Comparison of ENCODE assay signal across 18 cellular contexts in genomic region chr5:181158869-181159268, GRCh38. TPM values are rescaled to one million over a fixed set of nuclear protein-coding genes. Genes with fewer than 3 reads are reported as not detected.
"Had no signal": no experiment of that assay in that cellular context is flagged by ENCODE, and none has a peak within 500 bp of the region (broad histone marks: within the 10 kb centered on the region; RNA-seq: fewer than 3 reads in every experiment).

No MANE protein-coding gene starts in this region.

- H3K27me3 ChIP-seq: cardiac muscle cell, vagina had no signal

- H3K27ac ChIP-seq: cardiac muscle cell, psoas muscle, suprapubic skin, transverse colon, vagina had no signal

- H3K9me3 ChIP-seq: psoas muscle, suprapubic skin, transverse colon, vagina had no signal

- H3K27me3 Mint-ChIP-seq: activated naive CD8-positive, alpha-beta T cell treated with anti-CD3 and anti-CD28 coated beads, Interleukin-2, amount 10 ng/mL, durations not matched to agents 7 days and 5 days; stimulated activated naive CD8-positive, alpha-beta T cell treated with anti-CD3 and anti-CD28 coated beads, Interleukin-15, amount 100 ng/mL, for 72 hours had no signal

- H3K36me3 ChIP-seq: cardiac muscle cell, suprapubic skin, transverse colon, vagina had no signal

- H3K36me3 Mint-ChIP-seq: activated naive CD8-positive, alpha-beta T cell treated with anti-CD3 and anti-CD28 coated beads, Interleukin-2, amount 10 ng/mL, durations not matched to agents 7 days and 5 days had no signal

- H3K4me3 ChIP-seq: cardiac muscle cell, lung, psoas muscle, suprapubic skin, transverse colon, vagina had no signal

RNA-seq across cellular contexts. Expression of gene OR2V2, which starts 11.5 kb away (rescaled TPM):
- total RNA-seq: activated CD4-positive, alpha-beta T cell treated with anti-CD3 and anti-CD28 coated beads, Interleukin-2, amount 10 ng/mL, durations not matched to agents 24 days and 14 days; activated CD8-positive, alpha-beta T cell treated with anti-CD3 and anti-CD28 coated beads for 36 hours; activated naive CD8-positive, alpha-beta T cell treated with anti-CD3 and anti-CD28 coated beads, Interleukin-2, amount 10 ng/mL, durations not matched to agents 7 days and 5 days; activated T-helper 2 cell treated with anti-CD3 and anti-CD28 coated beads, Interferon-gamma antibody, Interleukin-2, Interleukin-4, amounts not matched to agents 10 μg/mL and 5 μg/mL and 100 μg/mL, durations not matched to agents 14 hours and 24 hours and 36 hours; cardiac muscle cell; dermis microvascular lymphatic vessel endothelial cell; frontal cortex; lung; myocyte; osteocyte; psoas muscle; right cardiac atrium; skeletal muscle tissue; suprapubic skin; transverse colon; vagina had no signal
- polyA plus RNA-seq: cardiac muscle cell, keratinocyte, lung, psoas muscle, right cardiac atrium had no signal

RNA-seq across cellular contexts. Expression of gene OR2V1, which starts 27.9 kb away (rescaled TPM):
- total RNA-seq: activated CD4-positive, alpha-beta T cell treated with anti-CD3 and anti-CD28 coated beads, Interleukin-2, amount 10 ng/mL, durations not matched to agents 24 days and 14 days; activated CD8-positive, alpha-beta T cell treated with anti-CD3 and anti-CD28 coated beads for 36 hours; activated naive CD8-positive, alpha-beta T cell treated with anti-CD3 and anti-CD28 coated beads, Interleukin-2, amount 10 ng/mL, durations not matched to agents 7 days and 5 days; activated T-helper 2 cell treated with anti-CD3 and anti-CD28 coated beads, Interferon-gamma antibody, Interleukin-2, Interleukin-4, amounts not matched to agents 10 μg/mL and 5 μg/mL and 100 μg/mL, durations not matched to agents 14 hours and 24 hours and 36 hours; cardiac muscle cell; dermis microvascular lymphatic vessel endothelial cell; frontal cortex; lung; myocyte; osteocyte; psoas muscle; right cardiac atrium; skeletal muscle tissue; suprapubic skin; transverse colon; vagina had no signal
- polyA plus RNA-seq: cardiac muscle cell, keratinocyte, lung, psoas muscle, right cardiac atrium had no signal
